27 cellular contexts compared by ENCODE assay signal in the genomic region with DNA sequence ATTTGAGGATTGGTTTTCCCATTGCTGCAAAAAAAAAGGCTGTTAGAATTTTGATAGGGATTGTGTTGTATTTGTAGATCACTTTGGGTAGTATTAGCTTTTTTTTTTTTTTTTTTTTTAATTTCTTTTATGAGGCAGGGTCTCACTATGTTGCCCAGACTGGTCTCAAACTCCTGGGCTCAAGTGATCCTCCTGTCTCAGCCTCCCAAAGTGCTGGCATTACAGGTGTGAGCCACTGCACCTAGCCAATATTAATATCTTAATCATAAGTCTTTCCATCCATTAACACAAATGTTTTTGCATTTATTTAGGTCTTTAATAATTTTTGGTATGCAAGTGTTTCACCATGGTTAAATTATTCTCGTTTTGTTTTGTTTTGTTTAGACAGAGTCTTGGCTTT. TPM values are rescaled to one million over a fixed set of nuclear protein-coding genes. Genes with fewer than 3 reads are reported as not detected.
"Had no signal": no experiment of that assay in that cellular context is flagged by ENCODE, and none has a peak within 500 bp of the region (broad histone marks: within the 10 kb centered on the region; RNA-seq: fewer than 3 reads in every experiment).

No MANE protein-coding gene starts in this region.

- H3K4me3 ChIP-seq: body of pancreas, heart left ventricle had no signal

- H3K9me3 ChIP-seq: body of pancreas, heart left ventricle had no signal

- H3K27ac ChIP-seq: body of pancreas, heart left ventricle had no signal

- H3K36me3 Mint-ChIP-seq: activated naive CD8-positive, alpha-beta T cell had no signal

- H3K27me3 ChIP-seq: body of pancreas, heart left ventricle had no signal

- H3K27me3 Mint-ChIP-seq: activated CD4-positive, alpha-beta memory T cell treated with anti-CD3 and anti-CD28 coated beads for 36 hours; activated CD4-positive, alpha-beta T cell treated with anti-CD3 and anti-CD28 coated beads for 36 hours; activated CD4-positive, alpha-beta T cell treated with anti-CD3 and anti-CD28 coated beads, Interleukin-2, amount 10 ng/mL, durations not matched to agents 24 days and 14 days; activated CD8-positive, alpha-beta memory T cell treated with anti-CD3 and anti-CD28 coated beads, Interleukin-2, amount 10 ng/mL, durations not matched to agents 7 days and 5 days; activated naive CD8-positive, alpha-beta T cell had no signal

- ATAC-seq: activated CD4-positive, alpha-beta T cell treated with anti-CD3 and anti-CD28 coated beads for 36 hours; activated CD8-positive, alpha-beta memory T cell treated with anti-CD3 and anti-CD28 coated beads, Interleukin-2, amount 10 ng/mL, durations not matched to agents 7 days and 5 days; activated CD8-positive, alpha-beta T cell treated with anti-CD3 and anti-CD28 coated beads, Interleukin-2, amount 10 ng/mL, durations not matched to agents 7 days and 5 days; body of pancreas; esophagus mucosa; heart left ventricle had no signal

- DNase-seq: activated CD4-positive, alpha-beta memory T cell treated with anti-CD3 and anti-CD28 coated beads for 36 hours; activated CD4-positive, alpha-beta T cell treated with anti-CD3 and anti-CD28 coated beads for 36 hours; activated CD4-positive, alpha-beta T cell treated with anti-CD3 and anti-CD28 coated beads, Interleukin-2, amount 10 ng/mL, durations not matched to agents 24 days and 14 days; activated CD4-positive, CD25-positive, alpha-beta regulatory T cell; activated CD4-positive, CD25-positive, alpha-beta regulatory T cell treated with anti-CD3 and anti-CD28 coated beads, Interleukin-2, amount 50 U/mL, for 72 hours; activated CD8-positive, alpha-beta memory T cell treated with anti-CD3 and anti-CD28 coated beads, Interleukin-2, amount 10 ng/mL, durations not matched to agents 7 days and 5 days; activated CD8-positive, alpha-beta memory T cell treated with anti-CD3 and anti-CD28 coated beads, Interleukin-2, amount 50 U/mL, for 4 hours; activated CD8-positive, alpha-beta T cell treated with anti-CD3 and anti-CD28 coated beads, Interleukin-2, amount 10 ng/mL, durations not matched to agents 7 days and 5 days; activated effector memory CD4-positive, alpha-beta T cell treated with anti-CD3 and anti-CD28 coated beads, Interleukin-2, amount 50 U/mL, for 16 hours; activated naive CD4-positive, alpha-beta T cell treated with anti-CD3 and anti-CD28 coated beads, Interleukin-2, amount 50 U/mL, for 16 hours; activated T-cell treated with anti-CD3 and anti-CD28 coated beads, Interleukin-2, amount 50 U/mL, for 1 hour; activated T-cell treated with anti-CD3 and anti-CD28 coated beads, Interleukin-2, amount 50 U/mL, for 48 hours; amniotic stem cell; anterior cingulate cortex; body of pancreas; caudate nucleus; effector CD8-positive, alpha-beta T cell; foreskin fibroblast; glutamatergic neuron; heart left ventricle; T-helper 2 cell had no signal

- H3K27ac Mint-ChIP-seq: activated CD4-positive, alpha-beta memory T cell treated with anti-CD3 and anti-CD28 coated beads for 36 hours; activated CD4-positive, alpha-beta T cell treated with anti-CD3 and anti-CD28 coated beads for 36 hours; activated CD4-positive, alpha-beta T cell treated with anti-CD3 and anti-CD28 coated beads, Interleukin-2, amount 10 ng/mL, durations not matched to agents 24 days and 14 days; activated CD8-positive, alpha-beta memory T cell treated with anti-CD3 and anti-CD28 coated beads, Interleukin-2, amount 10 ng/mL, durations not matched to agents 7 days and 5 days; activated CD8-positive, alpha-beta T cell treated with anti-CD3 and anti-CD28 coated beads, Interleukin-2, amount 10 ng/mL, durations not matched to agents 7 days and 5 days; activated naive CD8-positive, alpha-beta T cell; activated T-helper 1 cell treated with anti-CD3 and anti-CD28 coated beads, Interleukin-12 subunit alpha, Interleukin-12 subunit beta, Interleukin-2, Interleukin-4 antibody, amounts not matched to agents 30 ng/mL and 10 ng/mL and 1 ng/mL, durations not matched to agents 14 hours and 24 hours and 36 hours; activated T-helper 2 cell treated with anti-CD3 and anti-CD28 coated beads, Interferon-gamma antibody, Interleukin-2, Interleukin-4, amounts not matched to agents 10 μg/mL and 5 μg/mL and 100 μg/mL, durations not matched to agents 14 hours and 24 hours and 36 hours had no signal

- H3K9me3 Mint-ChIP-seq: activated CD4-positive, alpha-beta memory T cell treated with anti-CD3 and anti-CD28 coated beads for 36 hours; activated CD4-positive, alpha-beta T cell treated with anti-CD3 and anti-CD28 coated beads, Interleukin-2, amount 10 ng/mL, durations not matched to agents 24 days and 14 days; activated T-helper 1 cell treated with anti-CD3 and anti-CD28 coated beads, Interleukin-12 subunit alpha, Interleukin-12 subunit beta, Interleukin-2, Interleukin-4 antibody, amounts not matched to agents 30 ng/mL and 10 ng/mL and 1 ng/mL, durations not matched to agents 14 hours and 24 hours and 36 hours; activated T-helper 2 cell treated with anti-CD3 and anti-CD28 coated beads, Interferon-gamma antibody, Interleukin-2, Interleukin-4, amounts not matched to agents 10 μg/mL and 5 μg/mL and 100 μg/mL, durations not matched to agents 14 hours and 24 hours and 36 hours had no signal

- H3K4me3 Mint-ChIP-seq: activated CD4-positive, alpha-beta memory T cell treated with anti-CD3 and anti-CD28 coated beads for 36 hours; activated CD4-positive, alpha-beta T cell treated with anti-CD3 and anti-CD28 coated beads for 36 hours; activated CD4-positive, alpha-beta T cell treated with anti-CD3 and anti-CD28 coated beads, Interleukin-2, amount 10 ng/mL, durations not matched to agents 24 days and 14 days; activated CD8-positive, alpha-beta memory T cell treated with anti-CD3 and anti-CD28 coated beads, Interleukin-2, amount 10 ng/mL, durations not matched to agents 7 days and 5 days; activated CD8-positive, alpha-beta T cell treated with anti-CD3 and anti-CD28 coated beads, Interleukin-2, amount 10 ng/mL, durations not matched to agents 7 days and 5 days; activated naive CD8-positive, alpha-beta T cell; activated T-helper 1 cell treated with anti-CD3 and anti-CD28 coated beads, Interleukin-12 subunit alpha, Interleukin-12 subunit beta, Interleukin-2, Interleukin-4 antibody, amounts not matched to agents 30 ng/mL and 10 ng/mL and 1 ng/mL, durations not matched to agents 14 hours and 24 hours and 36 hours had no signal

RNA-seq across cellular contexts. Expression of a gene that starts 23.0 kb away (rescaled TPM):
- total RNA-seq: activated CD4-positive, alpha-beta memory T cell treated with anti-CD3 and anti-CD28 coated beads for 36 hours; endothelial cell of umbilical vein; T-helper 1 cell treated with Interleukin-12 subunit alpha and Interleukin-12 subunit beta and Interleukin-4 antibody, amounts not matched to agents 30 ng/mL and 1 ng/mL, for 36 hours had no signal
